Comparison of ENCODE assay signal across 18 cellular contexts in the genomic region with DNA sequence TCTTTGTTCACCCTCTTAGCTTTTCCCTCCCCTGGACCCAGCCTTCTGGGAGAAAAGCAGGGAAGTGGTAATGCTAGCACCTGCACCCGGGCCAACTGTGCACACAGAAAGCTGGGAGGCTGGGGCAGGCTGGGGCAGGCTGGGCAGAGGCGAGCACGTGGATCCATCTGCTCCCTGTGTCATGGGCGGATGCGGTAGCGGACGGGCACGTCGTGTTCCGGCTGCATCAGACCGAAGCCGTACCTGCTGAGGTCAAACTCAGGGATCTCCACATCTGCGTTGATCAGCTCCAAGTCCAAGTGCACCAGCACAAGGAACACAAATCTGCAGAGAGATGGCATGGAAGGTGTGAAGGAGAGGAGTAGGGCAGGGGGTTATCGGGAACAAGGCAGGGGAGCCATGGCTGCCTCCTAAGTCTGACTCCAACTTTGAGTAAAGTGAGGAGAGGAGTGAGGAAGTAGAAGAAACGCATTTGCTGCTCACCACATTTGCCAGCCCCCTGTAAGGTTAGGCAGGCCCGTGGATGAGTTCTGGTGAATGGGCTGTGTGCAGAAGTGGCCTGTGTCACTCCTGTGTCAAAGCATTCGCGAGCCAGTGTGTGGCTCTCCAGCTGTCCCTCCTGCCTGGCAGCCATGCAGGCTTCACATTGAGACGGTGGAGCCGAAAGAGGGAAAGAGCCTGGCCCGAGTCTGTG. TPM values are rescaled to one million over a fixed set of nuclear protein-coding genes. Genes with fewer than 3 reads are reported as not detected.
DNase-seq lines count a peak whose midpoint lies in the region; ATAC-seq lines count a peak whose summit lies in the region.
"Had no signal": no experiment of that assay in that cellular context is flagged by ENCODE, and none has a peak within 500 bp of the region (broad histone marks: within the 10 kb centered on the region; RNA-seq: fewer than 3 reads in every experiment).

No MANE protein-coding gene starts in this region.

- no peak overlapping the region for H3K4me3 Mint-ChIP-seq in stimulated activated naive CD8-positive, alpha-beta T cell treated with anti-CD3 and anti-CD28 coated beads, Interleukin-15, amount 100 ng/mL, for 72 hours
- H3K4me3 Mint-ChIP-seq: activated naive CD8-positive, alpha-beta T cell treated with anti-CD3 and anti-CD28 coated beads for 36 hours; activated T-cell treated with anti-CD3 and anti-CD28 coated beads, Interleukin-2, amount 50 U/mL, for 72 hours; CD14-positive monocyte; H9; natural killer cell had no signal

- H3K27me3 Mint-ChIP-seq in stimulated activated naive CD8-positive, alpha-beta T cell treated with anti-CD3 and anti-CD28 coated beads, Interleukin-15, amount 100 ng/mL, for 72 hours: peaks cover 40% of the 10 kb centered on the region

- H3K4me1 Mint-ChIP-seq in stimulated activated naive CD8-positive, alpha-beta T cell treated with anti-CD3 and anti-CD28 coated beads, Interleukin-15, amount 100 ng/mL, for 72 hours: peaks cover 7% of the 10 kb centered on the region
- H3K4me1 Mint-ChIP-seq: CD14-positive monocyte, natural killer cell had no signal

- H3K9me3 Mint-ChIP-seq in stimulated activated naive CD8-positive, alpha-beta T cell treated with anti-CD3 and anti-CD28 coated beads, Interleukin-15, amount 100 ng/mL, for 72 hours: no peaks in the 10 kb centered on the region
- H3K9me3 Mint-ChIP-seq: activated naive CD8-positive, alpha-beta T cell treated with anti-CD3 and anti-CD28 coated beads for 36 hours; activated T-cell treated with anti-CD3 and anti-CD28 coated beads, Interleukin-2, amount 50 U/mL, for 72 hours; CD14-positive monocyte; H9; natural killer cell had no signal

- no peaks in the 10 kb centered on the region for H3K36me3 ChIP-seq in skeletal muscle satellite cell (ENCODE audit: insufficient read depth, low read length)
- H3K36me3 ChIP-seq: breast epithelium, upper lobe of left lung had no signal

- no peak overlapping the region for H3K9ac ChIP-seq in skeletal muscle satellite cell (ENCODE audit: low read depth, low read length)

- DNase-seq in NCI-H1417 (lab: John Stamatoyannopoulos, UW) (peak in 2 of 3 experiments; percentile 67), NCI-H1417 treated with DMSO at 0.1 percent for 48 hours (lab: John Stamatoyannopoulos, UW) (no peak), NCI-H774 (lab: John Stamatoyannopoulos, UW) (peak; percentile 9)
- DNase-seq in stimulated activated naive CD8-positive, alpha-beta T cell treated with anti-CD3 and anti-CD28 coated beads, Interleukin-15, amount 100 ng/mL, for 72 hours: no peak
- DNase-seq: activated CD4-positive, alpha-beta T cell treated with anti-CD3 and anti-CD28 coated beads, Interleukin-2, amount 50 U/mL, for 4 hours; natural killer cell; stimulated activated naive CD8-positive, alpha-beta T cell treated with anti-CD3 and anti-CD28 coated beads, Interleukin-15, Interleukin-2, amounts not matched to agents 100 U/mL and 50 U/mL, for 24 hours had no signal

- H3K4me1 ChIP-seq in skeletal muscle satellite cell (ENCODE audit: control insufficient read depth, insufficient read depth, low read length): peaks cover 44% of the 10 kb centered on the region
- H3K4me1 ChIP-seq: breast epithelium, upper lobe of left lung had no signal

- peak overlapping the region; percentile 25 for H3K4me2 ChIP-seq in skeletal muscle satellite cell (ENCODE audit: low read length)

- no peaks in the 10 kb centered on the region for H3K9me3 ChIP-seq in skeletal muscle satellite cell (replicated peaks; ENCODE audit: low read length)
- H3K9me3 ChIP-seq: breast epithelium, upper lobe of left lung had no signal

- H3K4me3 ChIP-seq in skeletal muscle satellite cell (ENCODE audit: low read length): no peak overlapping the region
- H3K4me3 ChIP-seq: breast epithelium, upper lobe of left lung had no signal

- no peak overlapping the region for H3K27ac Mint-ChIP-seq in stimulated activated naive CD8-positive, alpha-beta T cell treated with anti-CD3 and anti-CD28 coated beads, Interleukin-15, amount 100 ng/mL, for 72 hours
- H3K27ac Mint-ChIP-seq: activated naive CD8-positive, alpha-beta T cell treated with anti-CD3 and anti-CD28 coated beads for 36 hours; activated T-cell treated with anti-CD3 and anti-CD28 coated beads, Interleukin-2, amount 50 U/mL, for 72 hours; CD14-positive monocyte; natural killer cell had no signal

- H3K27me3 ChIP-seq in skeletal muscle satellite cell (ENCODE audit: control insufficient read depth, insufficient read depth, low read length): peaks cover 27% of the 10 kb centered on the region
- H3K27me3 ChIP-seq: breast epithelium, upper lobe of left lung had no signal

- ATAC-seq in esophagus mucosa: peak; percentile 81
- ATAC-seq in HG02678 (IDR thresholded peaks at IDR 0.05; ENCODE audit: unreplicated experiment): no peak
- ATAC-seq in HG03135 (IDR thresholded peaks at IDR 0.05; ENCODE audit: unreplicated experiment): no peak
- no peak for ATAC-seq in stimulated activated naive CD8-positive, alpha-beta T cell treated with anti-CD3 and anti-CD28 coated beads, Interleukin-15, amount 100 ng/mL, for 72 hours
- ATAC-seq: stimulated activated naive CD8-positive, alpha-beta T cell treated with anti-CD3 and anti-CD28 coated beads, Interleukin-15, Interleukin-2, amounts not matched to agents 100 U/mL and 50 U/mL, for 24 hours had no signal

RNA-seq across cellular contexts. Expression of gene KCNB1, which starts 25.4 kb away (rescaled TPM):
- total RNA-seq in esophagus mucosa: 0.52 TPM
- total RNA-seq in skeletal muscle satellite cell (2012; rRNA removed): 0.25 and 0.87 TPM in 2 replicates
- total RNA-seq: activated naive CD8-positive, alpha-beta T cell treated with anti-CD3 and anti-CD28 coated beads for 36 hours; activated T-cell treated with anti-CD3 and anti-CD28 coated beads, Interleukin-2, amount 50 U/mL, for 72 hours; RPMI7951 had no signal

Comparison
In these comparisons a context has a peak if more than half of its experiments do, and no peak if none do; other contexts are left out.
1. DNase-seq: peak in NCI-H1417 (2 of 3) and NCI-H774 (single experiment); none in NCI-H1417 treated with DMSO at 0.1 percent for 48 hours (single experiment) and stimulated activated naive CD8-positive, alpha-beta T cell treated with anti-CD3 and anti-CD28 coated beads, Interleukin-15, amount 100 ng/mL, for 72 hours (0 of 2).